12 cellular contexts compared by ENCODE assay signal in genomic region chr5:124866355-124867063, GRCh38.
DNase-seq lines count a peak whose midpoint lies in the region; ATAC-seq and TF ChIP-seq lines count a peak whose summit lies in the region.
"Had no signal": no experiment of that assay in that cellular context is flagged by ENCODE, and none has a peak within 500 bp of the region (broad histone marks: within the 10 kb centered on the region; RNA-seq: fewer than 3 reads in every experiment).

No MANE protein-coding gene starts in this region.

- H3K9ac ChIP-seq in SK-N-SH, result no peak overlapping the region
- H3K9ac ChIP-seq in mesenchymal stem cell (ENCODE audit: low read length), result no peak overlapping the region

- H3K27me3 ChIP-seq in SK-N-SH (ENCODE audit: insufficient read depth), result no peaks in the 10 kb centered on the region
- no peaks in the 10 kb centered on the region for H3K27me3 ChIP-seq in mesenchymal stem cell (ENCODE audit: control insufficient read depth in 1 of 2, insufficient read depth in 1 of 2, low read length in 2 of 2)
- no peaks in the 10 kb centered on the region for H3K27me3 ChIP-seq in tibial nerve
- H3K27me3 ChIP-seq: thyroid gland had no signal

- TF ChIP-seq EP300 in SK-N-SH (IDR thresholded peaks at IDR 0.05; ENCODE audit: borderline replicate concordance in 1 of 2, low read depth in 1 of 2, low read length in 1 of 2), result peak in 1 of 2 experiments; percentile 83; a peak in 1 of 4 replicates
- no peak for TF ChIP-seq EP300 in tibial nerve (IDR thresholded peaks at IDR 0.05)

- no peak overlapping the region for H3K14ac ChIP-seq in mesenchymal stem cell (ENCODE audit: low read length in 2 of 2)

- DNase-seq in NCI-H2227 (lab: John Stamatoyannopoulos, UW; ENCODE audit: unreplicated experiment) (peak; percentile 6), NCI-H2227 treated with DMSO at 0.1 percent for 48 hours (lab: John Stamatoyannopoulos, UW) (no peak), SK-N-SH (peak; percentile 56), mesenchymal stem cell (no peak), tibial nerve (ENCODE audit: low spot score in 2 of 2) (no peak), cerebellar cortex (ENCODE audit: low spot score) (no peak), NCI-H526 (lab: John Stamatoyannopoulos, UW) (no peak)
- DNase-seq: NCI-H524, small intestine, thyroid gland had no signal

- WGBS in SK-N-SH (ENCODE audit: low lambda C conversion rate), result 69% methylated on average over 11 of the region's 11 CpGs
- WGBS in mesenchymal stem cell, result 74% methylated on average over 8 of the region's 11 CpGs
- WGBS in tibial nerve, 2 donors, result 37 to 52% methylated on average over 11 of the region's 11 CpGs

- H3K4me2 ChIP-seq in SK-N-SH (peak overlapping the region; percentile 36; the same call in 1 of the 2 replicates), mesenchymal stem cell (ENCODE audit: low read length, poor library complexity, severe bottlenecking) (no peak overlapping the region)
- H3K4me2 ChIP-seq: A549 had no signal

- peak overlapping the region in 1 of 2 experiments; percentile 82 for H3K18ac ChIP-seq in mesenchymal stem cell (ENCODE audit: low read depth in 1 of 2, low read length in 2 of 2)

- CTCF ChIA-PET in SK-N-SH (lab: Yijun Ruan, JAX), result interaction anchor here (0.6 kb wide), 1 partner anchor 65 kb away, joined by 3 read pairs; no protein-coding TSS in a partner anchor

- no peaks in the 10 kb centered on the region for H4K20me1 ChIP-seq in SK-N-SH (ENCODE audit: insufficient read depth)

- no peak overlapping the region for H3K4me3 ChIP-seq in SK-N-SH (ENCODE audit: low read depth in 2 of 2, low read length in 1 of 2)
- no peak overlapping the region for H3K4me3 ChIP-seq in mesenchymal stem cell (ENCODE audit: insufficient read depth in 1 of 2, low read depth in 1 of 2, low read length in 2 of 2)
- no peak overlapping the region for H3K4me3 ChIP-seq in tibial nerve
- H3K4me3 ChIP-seq: A549, thyroid gland had no signal

- H2BK5ac ChIP-seq in mesenchymal stem cell (ENCODE audit: low read depth, low read length, poor library complexity, severe bottlenecking), result no peak overlapping the region

- no peak overlapping the region for H2BK15ac ChIP-seq in mesenchymal stem cell (ENCODE audit: low read depth, poor library complexity, severe bottlenecking)

- TF ChIP-seq CTCF in SK-N-SH (IDR thresholded peaks at IDR 0.05), result no peak
- no peak for TF ChIP-seq CTCF in tibial nerve (IDR thresholded peaks at IDR 0.05)

- no peak for TF ChIP-seq POLR2A in tibial nerve (IDR thresholded peaks at IDR 0.05)

- H4K91ac ChIP-seq in mesenchymal stem cell (ENCODE audit: low read length), result no peak overlapping the region

- H3K27ac ChIP-seq in SK-N-SH (ENCODE audit: low read depth in 2 of 2, low read length in 1 of 2) (peak overlapping the region in 1 of 2 experiments; percentile 6; a peak in 1 of 4 replicates), mesenchymal stem cell (ENCODE audit: low read length, poor library complexity, severe bottlenecking) (peak overlapping the region; percentile 63), tibial nerve (peak overlapping the region; percentile 39 to 84 (median 69))
- H3K27ac ChIP-seq: A549, thyroid gland had no signal

- no peak for ATAC-seq in HG03378 (IDR thresholded peaks at IDR 0.05; ENCODE audit: unreplicated experiment)
- ATAC-seq: A549 had no signal

- H2AFZ ChIP-seq in SK-N-SH (ENCODE audit: low read depth) (no peak overlapping the region), mesenchymal stem cell (ENCODE audit: low read depth, low read length) (no peak overlapping the region)

- H3K4me1 ChIP-seq in SK-N-SH (ENCODE audit: control insufficient read depth in 1 of 2, insufficient read depth in 2 of 2, low read depth in 1 of 2, low read length in 1 of 2) (peaks cover 7 to 12% of the 10 kb centered on the region in 2 experiments; a peak in 2 of 4 replicates), mesenchymal stem cell (ENCODE audit: control insufficient read depth, insufficient read depth, low read depth, low read length) (no peaks in the 10 kb centered on the region), tibial nerve (peaks cover 3 to 47% (median 16%) of the 10 kb centered on the region in 4 donors)
- H3K4me1 ChIP-seq: A549, thyroid gland had no signal

- no peak overlapping the region for H4K8ac ChIP-seq in mesenchymal stem cell (ENCODE audit: low read length)

- H3K9me3 ChIP-seq in SK-N-SH (no peaks in the 10 kb centered on the region), mesenchymal stem cell (ENCODE audit: control insufficient read depth, low read length) (no peaks in the 10 kb centered on the region), tibial nerve (no peaks in the 10 kb centered on the region)
- H3K9me3 ChIP-seq: A549, thyroid gland had no signal

- no peaks in the 10 kb centered on the region for H3K79me2 ChIP-seq in SK-N-SH (ENCODE audit: insufficient read depth)

- no peaks in the 10 kb centered on the region for H3F3A ChIP-seq in SK-N-SH (replicated peaks; ENCODE audit: insufficient read depth)

- POLR2A ChIA-PET in SK-N-SH (lab: Yijun Ruan, JAX), result interaction anchor here (0.9 to 1.3 kb wide), 2 partner anchors 59 to 118 kb away, joined by 4 to 6 read pairs; no protein-coding TSS in a partner anchor

- H3K36me3 ChIP-seq in SK-N-SH (replicated peaks in 1 of 2; ENCODE audit: control insufficient read depth in 1 of 2, insufficient read depth in 2 of 2, low read length in 1 of 2) (no peaks in the 10 kb centered on the region), mesenchymal stem cell (ENCODE audit: control insufficient read depth in 1 of 2, insufficient read depth in 2 of 2, low read depth in 1 of 2, low read length in 2 of 2) (no peaks in the 10 kb centered on the region), tibial nerve (no peaks in the 10 kb centered on the region)
- H3K36me3 ChIP-seq: thyroid gland had no signal

- TF ChIP-seq RAD21 in SK-N-SH (IDR thresholded peaks at IDR 0.05; ENCODE audit: low read length), result peak; percentile 17; the same call in 1 of the 2 replicates

- no peak overlapping the region for H2AK5ac ChIP-seq in mesenchymal stem cell (ENCODE audit: low read length, severe bottlenecking)

- peak overlapping the region in 1 of 2 experiments; percentile 86 for H2BK12ac ChIP-seq in mesenchymal stem cell (ENCODE audit: low read length in 2 of 2)

- no peaks in the 10 kb centered on the region for H3K9me2 ChIP-seq in SK-N-SH

- H3K79me1 ChIP-seq in mesenchymal stem cell (replicated peaks; ENCODE audit: low read length, poor library complexity, severe bottlenecking), result no peaks in the 10 kb centered on the region

- no peak overlapping the region for H2BK120ac ChIP-seq in mesenchymal stem cell (ENCODE audit: low read depth, low read length)

- H3K4ac ChIP-seq in mesenchymal stem cell (ENCODE audit: low read depth in 1 of 2, low read length in 2 of 2), result peak overlapping the region in 1 of 2 experiments; percentile 55

- H3K23ac ChIP-seq in mesenchymal stem cell (ENCODE audit: low read length in 2 of 2), result no peak overlapping the region

TF ChIP-seq in SK-N-SH, 30 proteins besides CTCF, POLR2A, EP300 and RAD21:
- TF ChIP-seq FOSL2 (IDR thresholded peaks at IDR 0.05; ENCODE audit: borderline replicate concordance, low read depth), result no peak
- 0 out of 2 replicates have a peak, but pooled peaks have one; percentile 21 for TF ChIP-seq FOXJ3 (CRISPR knock-in tag; IDR thresholded peaks at IDR 0.05)
- no peak for TF ChIP-seq MAX (IDR thresholded peaks at IDR 0.05; ENCODE audit: low read depth)
- peak; percentile 76 for TF ChIP-seq GATA2 (CRISPR knock-in tag; IDR thresholded peaks at IDR 0.05)
- TF ChIP-seq TCF12 (IDR thresholded peaks at IDR 0.05), result peak; percentile 53
- peak; percentile 63; the same call in 1 of the 2 replicates for TF ChIP-seq RCOR1 (IDR thresholded peaks at IDR 0.05; ENCODE audit: low read length)
- TF ChIP-seq PBX3 (IDR thresholded peaks at IDR 0.05), result peak; percentile 56

Comparison
In these comparisons a context has a peak if more than half of its experiments do, and no peak if none do; other contexts are left out.
1. DNase-seq: peak in NCI-H2227 (single experiment) and SK-N-SH (single experiment); none in NCI-H2227 treated with DMSO at 0.1 percent for 48 hours (single experiment), mesenchymal stem cell (single experiment), tibial nerve (0 of 2), cerebellar cortex (single experiment) and NCI-H526 (0 of 2).